ENCODE assay signal across 25 cellular contexts in the genomic region with DNA sequence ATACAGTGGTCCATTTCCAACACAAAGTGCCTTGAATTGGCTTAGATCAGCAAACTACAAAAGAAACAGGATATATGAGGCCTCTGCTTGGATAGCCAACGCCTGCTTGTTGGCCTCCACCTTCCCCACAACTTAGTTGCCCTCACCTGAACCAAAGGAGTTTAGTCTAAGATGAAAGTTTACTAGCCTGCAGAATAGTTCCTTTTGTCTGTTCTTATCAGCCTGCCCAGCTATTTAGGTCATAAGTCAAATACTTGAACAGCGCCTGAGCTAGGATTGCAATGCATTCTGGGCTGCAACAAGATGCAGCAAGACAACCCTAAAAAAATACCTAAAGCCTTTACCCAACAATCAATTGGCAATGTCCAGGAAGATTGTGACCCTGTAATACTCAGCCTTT. TPM values are rescaled to one million over a fixed set of nuclear protein-coding genes. Genes with fewer than 3 reads are reported as not detected.
A peak's percentile ranks its signal among the peaks of the same experiment; 100 is the strongest.
DNase-seq lines count a peak whose midpoint lies in the region; ATAC-seq and TF ChIP-seq lines count a peak whose summit lies in the region.
"Had no signal": no experiment of that assay in that cellular context is flagged by ENCODE, and none has a peak within 500 bp of the region (broad histone marks: within the 10 kb centered on the region; RNA-seq: fewer than 3 reads in every experiment).

No MANE protein-coding gene starts in this region.

- H3K36me3 ChIP-seq in heart right ventricle (no peaks in the 10 kb centered on the region), hepatocyte (replicated peaks; ENCODE audit: insufficient read depth, low read depth) (no peaks in the 10 kb centered on the region)
- H3K36me3 ChIP-seq: BE2C had no signal

- H3K9me2 ChIP-seq in hepatocyte (replicated peaks; ENCODE audit: insufficient read depth), result no peaks in the 10 kb centered on the region

- H3K4me3 Mint-ChIP-seq in T-helper 17 cell (no peak overlapping the region), progenitor cell of endocrine pancreas (ENCODE audit: low read depth) (no peak overlapping the region)
- H3K4me3 Mint-ChIP-seq: CD14-positive monocyte; CD8-positive, alpha-beta memory T cell had no signal

- DNase-seq in Right ventricle myocardium superior (no peak), heart right ventricle (no peak), T-helper 17 cell (no peak), hepatocyte (ENCODE audit: low spot score) (peak; percentile 24), progenitor cell of endocrine pancreas (ENCODE audit: low spot score, unreplicated experiment) (no peak), NCI-H2227 treated with DMSO at 0.1 percent for 48 hours (lab: John Stamatoyannopoulos, UW) (no peak), posterior cingulate gyrus (no peak)
- DNase-seq: 8988T; ACHN; BE2C; Calu3; CD8-positive, alpha-beta memory T cell; DMS79 treated with DMSO at 0.1 percent for 48 hours; GF-D8; HCEC 1CT; Kasumi-1; NCI-H2029; NCI-H446 treated with DMSO at 0.1 percent for 48 hours; NCI-H526; NCI-H82; NK-92 treated with Interleukin-12 subunit alpha and Interleukin-12 subunit beta, amount 100 ng/mL, for 24 hours; RPMI8226; SHP77 treated with DMSO at 0.1 percent for 48 hours had no signal

- no peak overlapping the region for H3K27ac ChIP-seq in heart right ventricle
- H3K27ac ChIP-seq in hepatocyte, result no peak overlapping the region

- peak overlapping the region; percentile 9 for H3K27ac Mint-ChIP-seq in T-helper 17 cell
- peak overlapping the region; percentile 84 for H3K27ac Mint-ChIP-seq in progenitor cell of endocrine pancreas
- H3K27ac Mint-ChIP-seq: CD8-positive, alpha-beta memory T cell had no signal

- H3K4me1 Mint-ChIP-seq in T-helper 17 cell (peaks cover 4% of the 10 kb centered on the region), progenitor cell of endocrine pancreas (ENCODE audit: low read depth) (peaks cover 6% of the 10 kb centered on the region)
- H3K4me1 Mint-ChIP-seq: CD8-positive, alpha-beta memory T cell had no signal

- intact Hi-C loops in Right ventricle myocardium superior (cut with DNase I), result no loop called here
- intact Hi-C loops in heart right ventricle (cut with DNase I), result loop anchor here in 3 of 10 donors (5.0 to 10.0 kb wide), 3 partner anchors 55 to 92 kb away; partner anchors contain the start of gene PSTPIP2 (in 1 of the 3)
- intact Hi-C loops in posterior cingulate gyrus (cut with DNase I), result no loop called here

- H3K4me1 ChIP-seq in heart right ventricle (peaks cover 0 to 23% (median 0%) of the 10 kb centered on the region in 9 donors), hepatocyte (ENCODE audit: insufficient read depth) (peaks cover 4% of the 10 kb centered on the region)
- H3K4me1 ChIP-seq: BE2C had no signal

- H3K9me3 ChIP-seq in heart right ventricle (no peaks in the 10 kb centered on the region), T-helper 17 cell (ENCODE audit: control insufficient read depth, low read length, poor library complexity, severe bottlenecking) (no peaks in the 10 kb centered on the region), hepatocyte (ENCODE audit: low read depth) (no peaks in the 10 kb centered on the region)
- H3K9me3 ChIP-seq: BE2C had no signal

- H3K36me3 Mint-ChIP-seq in T-helper 17 cell (ENCODE audit: low read depth) (no peaks in the 10 kb centered on the region), progenitor cell of endocrine pancreas (ENCODE audit: insufficient read depth) (no peaks in the 10 kb centered on the region)
- H3K36me3 Mint-ChIP-seq: CD8-positive, alpha-beta memory T cell had no signal

- H3K27me3 ChIP-seq in heart right ventricle (no peaks in the 10 kb centered on the region), hepatocyte (no peaks in the 10 kb centered on the region)
- H3K27me3 ChIP-seq: BE2C had no signal

- H3K4me2 ChIP-seq in hepatocyte, result no peak overlapping the region

- H3K4me3 ChIP-seq in heart right ventricle, result no peak overlapping the region
- no peak overlapping the region for H3K4me3 ChIP-seq in hepatocyte

- TF ChIP-seq CTCF in heart right ventricle (IDR thresholded peaks at IDR 0.05), result no peak
- no peak for TF ChIP-seq CTCF in hepatocyte (IDR thresholded peaks at IDR 0.05; ENCODE audit: poor library complexity)
- TF ChIP-seq CTCF in progenitor cell of endocrine pancreas (IDR thresholded peaks at IDR 0.05; ENCODE audit: unreplicated experiment), result no peak

- WGBS in heart right ventricle, 2 donors, result 50 to 66% methylated on average over 2 of the region's 2 CpGs
- WGBS in hepatocyte (ENCODE audit: low lambda C conversion rate, missing lambda C conversion rate), result 39% methylated on average over 2 of the region's 2 CpGs

- ATAC-seq in Right ventricle myocardium superior (ENCODE audit: poor library complexity), result peak; percentile 57
- no peak for ATAC-seq in heart right ventricle
- ATAC-seq in T-helper 17 cell, result no peak
- no peak for ATAC-seq in HG03520 (IDR thresholded peaks at IDR 0.05; ENCODE audit: unreplicated experiment)

- no peaks in the 10 kb centered on the region for H4K20me1 ChIP-seq in hepatocyte (ENCODE audit: insufficient read depth, poor library complexity, severe bottlenecking)

- H3K79me2 ChIP-seq in hepatocyte, result no peaks in the 10 kb centered on the region

- no peaks in the 10 kb centered on the region for H3K9me3 Mint-ChIP-seq in progenitor cell of endocrine pancreas (ENCODE audit: low read depth)
- H3K9me3 Mint-ChIP-seq: CD14-positive monocyte; CD8-positive, alpha-beta memory T cell had no signal

- no peaks in the 10 kb centered on the region for H3K27me3 Mint-ChIP-seq in T-helper 17 cell
- H3K27me3 Mint-ChIP-seq in progenitor cell of endocrine pancreas, result no peaks in the 10 kb centered on the region

- no peak overlapping the region for H2AFZ ChIP-seq in hepatocyte

RNA-seq across cellular contexts. Expression of gene EPG5, which starts 13.1 kb away (rescaled TPM):
- total RNA-seq in Right ventricle myocardium superior, result 18.9 TPM
- 10 to 100 TPM; 16.7 to 26.3 (median 21.0) TPM for total RNA-seq in heart right ventricle
- 1 to 10 TPM; 6.5 to 6.9 TPM for polyA plus RNA-seq in heart right ventricle
- total RNA-seq in T-helper 17 cell, result 10 to 100 TPM; 46.6 to 76.5 TPM
- 31.1 and 32.1 TPM in 2 replicates for total RNA-seq in hepatocyte
- polyA plus RNA-seq in hepatocyte, result 4.6 and 5.7 TPM in 2 replicates
- 35.3 and 38.3 TPM in 2 replicates for total RNA-seq in progenitor cell of endocrine pancreas
